In genomic region chr1:24822887-24823286, GRCh38 we compare ENCODE assay signal across 18 cellular contexts.
A peak's percentile ranks its signal among the peaks of the same experiment; 100 is the strongest.
DNase-seq lines count a peak whose midpoint lies in the region; ATAC-seq and TF ChIP-seq lines count a peak whose summit lies in the region.
"Had no signal": no experiment of that assay in that cellular context is flagged by ENCODE, and none has a peak within 500 bp of the region (broad histone marks: within the 10 kb centered on the region; RNA-seq: fewer than 3 reads in every experiment).

No MANE protein-coding gene starts in this region.

- H3K27ac ChIP-seq in breast epithelium (peak overlapping the region; percentile 17 to 58), mammary epithelial cell (ENCODE audit: insufficient read depth, low read depth, low read length) (no peak overlapping the region), mesenchymal stem cell (ENCODE audit: low read length, poor library complexity, severe bottlenecking) (no peak overlapping the region)
- H3K27ac ChIP-seq: cardiac muscle cell, thyroid gland had no signal

- H2BK12ac ChIP-seq in mesenchymal stem cell (ENCODE audit: low read length in 2 of 2) = no peak overlapping the region

- H2BK5ac ChIP-seq in mesenchymal stem cell (ENCODE audit: low read depth, low read length, poor library complexity, severe bottlenecking) = no peak overlapping the region

- H3K4ac ChIP-seq in mesenchymal stem cell (ENCODE audit: low read depth in 1 of 2, low read length in 2 of 2) = no peak overlapping the region

- no peak for ATAC-seq in GM19452 (IDR thresholded peaks at IDR 0.05; ENCODE audit: unreplicated experiment)
- ATAC-seq: activated T-cell treated with anti-CD3 and anti-CD28 coated beads, Interleukin-2, amount 50 U/mL, for 4 hours; naive thymus-derived CD4-positive, alpha-beta T cell had no signal

- no peak overlapping the region for H3K14ac ChIP-seq in mesenchymal stem cell (ENCODE audit: low read length in 2 of 2)

- CTCF ChIA-PET in mammary epithelial cell (lab: Charles Lee; ENCODE audit: low non-redundant PET) = no interaction called here

- H3K9me3 ChIP-seq in breast epithelium (no peaks in the 10 kb centered on the region), mammary epithelial cell (replicated peaks; ENCODE audit: insufficient read depth, low read length) (no peaks in the 10 kb centered on the region), mesenchymal stem cell (ENCODE audit: control insufficient read depth, low read length) (no peaks in the 10 kb centered on the region)
- H3K9me3 ChIP-seq: thyroid gland had no signal

- H4K91ac ChIP-seq in mesenchymal stem cell (ENCODE audit: low read length) = no peak overlapping the region

- H3K4me1 ChIP-seq in breast epithelium = peaks cover 0 to 6% of the 10 kb centered on the region in 2 donors
- H3K4me1 ChIP-seq in mammary epithelial cell (ENCODE audit: insufficient read depth, low read length) = no peaks in the 10 kb centered on the region
- H3K4me1 ChIP-seq in mesenchymal stem cell (ENCODE audit: control insufficient read depth, insufficient read depth, low read depth, low read length) = peaks cover 5% of the 10 kb centered on the region

- H4K8ac ChIP-seq in mesenchymal stem cell (ENCODE audit: low read length) = no peak overlapping the region

- H3K36me3 ChIP-seq in breast epithelium (no peaks in the 10 kb centered on the region), mammary epithelial cell (ENCODE audit: insufficient read depth, low read length) (peaks cover 4% of the 10 kb centered on the region), mesenchymal stem cell (ENCODE audit: control insufficient read depth in 1 of 2, insufficient read depth in 2 of 2, low read depth in 1 of 2, low read length in 2 of 2) (peaks cover 4 to 59% of the 10 kb centered on the region in 2 experiments)
- H3K36me3 ChIP-seq: thyroid gland had no signal

- peaks cover 9% of the 10 kb centered on the region for H3K79me1 ChIP-seq in mesenchymal stem cell (replicated peaks; ENCODE audit: low read length, poor library complexity, severe bottlenecking)

- DNase-seq in breast epithelium (ENCODE audit: low spot score in 2 of 2) = no peak
- no peak for DNase-seq in mammary epithelial cell
- DNase-seq in choroid plexus epithelial cell (ENCODE audit: low read depth) = peak; percentile 22
- peak; percentile 33 for DNase-seq in mesenchymal stem cell
- DNase-seq in amniotic stem cell (lab: John Stamatoyannopoulos, UW) = no peak
- DNase-seq in activated CD8-positive, alpha-beta memory T cell treated with anti-CD3 and anti-CD28 coated beads, Interleukin-2, amount 50 U/mL, for 4 hours = no peak
- no peak for DNase-seq in medulla oblongata (ENCODE audit: extremely low spot score)
- DNase-seq: activated CD4-positive, alpha-beta memory T cell treated with anti-CD3 and anti-CD28 coated beads, Interleukin-2, amount 10 ng/mL, durations not matched to agents 7 days and 5 days; activated T-cell treated with anti-CD3 and anti-CD28 coated beads, Interleukin-2, amount 50 U/mL, for 4 hours; CD4-positive, alpha-beta memory T cell; DND-41; effector CD8-positive, alpha-beta T cell; naive thymus-derived CD4-positive, alpha-beta T cell; NCI-H82; small intestine; thyroid gland had no signal

- H4K20me1 ChIP-seq in mammary epithelial cell (ENCODE audit: insufficient read depth, low read length) = no peaks in the 10 kb centered on the region

- H3K4me2 ChIP-seq in mammary epithelial cell (ENCODE audit: insufficient read depth, low read depth, low read length) (no peak overlapping the region), mesenchymal stem cell (ENCODE audit: low read length, poor library complexity, severe bottlenecking) (no peak overlapping the region)

- H2BK15ac ChIP-seq in mesenchymal stem cell (ENCODE audit: low read depth, poor library complexity, severe bottlenecking) = no peak overlapping the region

- no TSS peak for BruUV-seq in mammary epithelial cell (replicated peaks; lab: Mats Ljungman, UMichigan)

- H3K23ac ChIP-seq in mesenchymal stem cell (ENCODE audit: low read length in 2 of 2) = no peak overlapping the region

- intact Hi-C loops in breast epithelium (cut with DNase I; ENCODE audit: low total_unique reads) (loop anchor here (10.0 kb wide), 1 partner anchor 128 kb away; no protein-coding TSS in a partner anchor), mammary epithelial cell (cut with micrococcal nuclease) (no loop called here)

- H3K4me3 ChIP-seq in breast epithelium (no peak overlapping the region), mammary epithelial cell (replicated peaks in 1 of 3; ENCODE audit: insufficient read depth in 1 of 3, low read depth in 2 of 3, low read length in 3 of 3) (no peak overlapping the region), choroid plexus epithelial cell (ENCODE audit: low read depth, low read length) (no peak overlapping the region), mesenchymal stem cell (ENCODE audit: insufficient read depth in 1 of 2, low read depth in 1 of 2, low read length in 2 of 2) (no peak overlapping the region)
- H3K4me3 ChIP-seq: cardiac muscle cell, thyroid gland had no signal

- H3K18ac ChIP-seq in mesenchymal stem cell (ENCODE audit: low read depth in 1 of 2, low read length in 2 of 2) = no peak overlapping the region

- TF ChIP-seq POLR2A in breast epithelium (IDR thresholded peaks at IDR 0.05) = no peak

- TF ChIP-seq CTCF in breast epithelium (IDR thresholded peaks at IDR 0.05) (no peak), mammary epithelial cell (conservative IDR thresholded peaks at IDR 0.05 in 1 of 2, IDR thresholded peaks at IDR 0.05 in 1 of 2; ENCODE audit: extremely low read depth in 1 of 2, insufficient read depth in 1 of 2, low read depth in 1 of 2, low read length in 2 of 2) (no peak), choroid plexus epithelial cell (conservative IDR thresholded peaks at IDR 0.05; ENCODE audit: low read depth, low read length) (no peak)

- dilution Hi-C loops in mammary epithelial cell (cut with HindIII; ENCODE audit: low sequenced_read_pairs) = loop anchor here (10.0 kb wide), 1 partner anchor 158 kb away; no protein-coding TSS in a partner anchor

- H3K9ac ChIP-seq in mammary epithelial cell (ENCODE audit: insufficient read depth, low read length) (no peak overlapping the region), mesenchymal stem cell (ENCODE audit: low read length) (peak overlapping the region; percentile 41)

- H2AK5ac ChIP-seq in mesenchymal stem cell (ENCODE audit: low read length, severe bottlenecking) = no peak overlapping the region

- no peaks in the 10 kb centered on the region for H3K27me3 ChIP-seq in breast epithelium
- H3K27me3 ChIP-seq in mammary epithelial cell (ENCODE audit: insufficient read depth, low read length) = no peaks in the 10 kb centered on the region
- H3K27me3 ChIP-seq in mesenchymal stem cell (ENCODE audit: control insufficient read depth in 1 of 2, insufficient read depth in 1 of 2, low read length in 2 of 2) = no peaks in the 10 kb centered on the region
- H3K27me3 ChIP-seq: cardiac muscle cell, thyroid gland had no signal

- H2AFZ ChIP-seq in mammary epithelial cell (ENCODE audit: low read depth, low read length) (no peak overlapping the region), mesenchymal stem cell (ENCODE audit: low read depth, low read length) (no peak overlapping the region)

- H2BK120ac ChIP-seq in mesenchymal stem cell (ENCODE audit: low read depth, low read length) = no peak overlapping the region

- peaks cover 89% of the 10 kb centered on the region for H3K79me2 ChIP-seq in mammary epithelial cell (ENCODE audit: insufficient read depth, low read length)

- in situ Hi-C loops in mammary epithelial cell (cut with MboI; ENCODE audit: low sequenced_read_pairs in 2 of 2) = no loop called here

Comparison
In these comparisons a context has a peak if more than half of its experiments do, and no peak if none do; other contexts are left out.
1. H3K27ac ChIP-seq: peak in breast epithelium (2 of 2); none in mammary epithelial cell (single experiment) and mesenchymal stem cell (single experiment).
2. DNase-seq: peak in choroid plexus epithelial cell (single experiment) and mesenchymal stem cell (single experiment); none in breast epithelium (0 of 2), mammary epithelial cell (single experiment), amniotic stem cell (single experiment), activated CD8-positive, alpha-beta memory T cell treated with anti-CD3 and anti-CD28 coated beads, Interleukin-2, amount 50 U/mL, for 4 hours (single experiment) and medulla oblongata (single experiment).